22 cellular contexts compared by ENCODE assay signal in genomic region chr6:147510949-147511590, GRCh38. TPM values are rescaled to one million over a fixed set of nuclear protein-coding genes. Genes with fewer than 3 reads are reported as not detected.
DNase-seq lines count a peak whose midpoint lies in the region; ATAC-seq, FAIRE-seq and TF ChIP-seq lines count a peak whose summit lies in the region.
"Had no signal": no experiment of that assay in that cellular context is flagged by ENCODE, and none has a peak within 500 bp of the region (broad histone marks: within the 10 kb centered on the region; RNA-seq: fewer than 3 reads in every experiment).

No MANE protein-coding gene starts in this region.

- H3K9ac ChIP-seq in neural cell (ENCODE audit: low read length), result peak overlapping the region; percentile 76

- TF ChIP-seq RAD21 in A549 (conservative IDR thresholded peaks at IDR 0.05 in 1 of 2, IDR thresholded peaks at IDR 0.05 in 1 of 2), result no peak
- TF ChIP-seq RAD21 in neural cell (conservative IDR thresholded peaks at IDR 0.05), result peak; percentile 27

- no peak for ATAC-seq in A549
- no peak for ATAC-seq in HG02610 (IDR thresholded peaks at IDR 0.05; ENCODE audit: unreplicated experiment)
- ATAC-seq: activated T-cell treated with anti-CD3 and anti-CD28 coated beads, Interleukin-2, amount 50 U/mL, for 72 hours; naive thymus-derived CD8-positive, alpha-beta T cell had no signal

- H3K9me3 ChIP-seq in A549 (no peaks in the 10 kb centered on the region), hepatocyte (ENCODE audit: low read depth) (no peaks in the 10 kb centered on the region), neural cell (ENCODE audit: low read length) (no peaks in the 10 kb centered on the region)

- DNase-seq in A549 (ENCODE audit: low read depth in 1 of 2, low spot score in 1 of 2), result peak in 1 of 2 experiments; percentile 6
- DNase-seq in NCI-H526 (lab: John Stamatoyannopoulos, UW), result peak; percentile 80 to 88
- peak; percentile 18 for DNase-seq in hepatocyte (ENCODE audit: low spot score)
- DNase-seq in T-helper 2 cell, result no peak
- DNase-seq in NCI-H1092 (lab: John Stamatoyannopoulos, UW), result no peak
- no peak for DNase-seq in SHP77 (lab: John Stamatoyannopoulos, UW)
- DNase-seq: activated CD8-positive, alpha-beta memory T cell treated with anti-CD3 and anti-CD28 coated beads for 24 hours; activated T-cell treated with anti-CD3 and anti-CD28 coated beads, Interleukin-2, amount 50 U/mL, for 72 hours; DMS53; naive thymus-derived CD8-positive, alpha-beta T cell; NCI-H1092 treated with DMSO at 0.1 percent for 48 hours; NCI-H524 treated with DMSO at 0.1 percent for 48 hours; SIG-M5 had no signal

- H3K36me3 ChIP-seq in hepatocyte (replicated peaks; ENCODE audit: insufficient read depth, low read depth), result no peaks in the 10 kb centered on the region
- H3K36me3 ChIP-seq in neural cell (ENCODE audit: insufficient read depth, low read length), result no peaks in the 10 kb centered on the region

- TF ChIP-seq CTCF in A549 (IDR thresholded peaks at IDR 0.05) (no peak), hepatocyte (IDR thresholded peaks at IDR 0.05; ENCODE audit: poor library complexity) (no peak), neural cell (IDR thresholded peaks at IDR 0.05; ENCODE audit: poor library complexity, severe bottlenecking) (no peak)

- H3K9me2 ChIP-seq in hepatocyte (replicated peaks; ENCODE audit: insufficient read depth), result no peaks in the 10 kb centered on the region
- no peaks in the 10 kb centered on the region for H3K9me2 ChIP-seq in neural cell (ENCODE audit: insufficient read depth, low read length)

- peaks cover 50% of the 10 kb centered on the region for H3K79me2 ChIP-seq in hepatocyte
- H3K79me2 ChIP-seq in neural cell (replicated peaks; ENCODE audit: insufficient read depth, low read length), result peaks cover 48% of the 10 kb centered on the region

- CTCF ChIA-PET in A549 (lab: Yijun Ruan, JAX), result no interaction called here

- no peak for TF ChIP-seq POLR2A in A549 (IDR thresholded peaks at IDR 0.05; ENCODE audit: low read length)

- H4K20me1 ChIP-seq in hepatocyte (ENCODE audit: insufficient read depth, poor library complexity, severe bottlenecking) (peaks cover 6% of the 10 kb centered on the region), neural cell (ENCODE audit: insufficient read depth) (no peaks in the 10 kb centered on the region)

- H2AFZ ChIP-seq in hepatocyte (no peak overlapping the region), neural cell (ENCODE audit: low read depth, low read length) (no peak overlapping the region)

- 0 out of 3 replicates have a peak, but pooled peaks cover 5% of the 10 kb centered on the region for H3K4me1 ChIP-seq in A549
- H3K4me1 ChIP-seq in hepatocyte (ENCODE audit: insufficient read depth), result peaks cover 14% of the 10 kb centered on the region

- WGBS in A549 (ENCODE audit: missing lambda C conversion rate), result 36% methylated on average over 5 of the region's 5 CpGs
- 55% methylated on average over 5 of the region's 5 CpGs for WGBS in hepatocyte (ENCODE audit: low lambda C conversion rate, missing lambda C conversion rate)

- POLR2A ChIA-PET in A549 (lab: Yijun Ruan, JAX), result no interaction called here

- H3K4me3 ChIP-seq in A549 (no peak overlapping the region), hepatocyte (peak overlapping the region; percentile 90), neural cell (ENCODE audit: low read length) (peak overlapping the region; percentile 87)

- no peak for TF ChIP-seq EP300 in A549 (IDR thresholded peaks at IDR 0.05)
- TF ChIP-seq EP300 in neural cell (conservative IDR thresholded peaks at IDR 0.05; ENCODE audit: poor library complexity, severe bottlenecking), result no peak

- no peaks in the 10 kb centered on the region for H3F3A ChIP-seq in neural cell (ENCODE audit: insufficient read depth, low read length, poor library complexity, severe bottlenecking)

- no peaks in the 10 kb centered on the region for H3K27me3 ChIP-seq in hepatocyte
- peaks cover 13% of the 10 kb centered on the region for H3K27me3 ChIP-seq in neural cell (ENCODE audit: insufficient read depth, low read depth, low read length)

- H3K27ac ChIP-seq in A549, result no peak overlapping the region
- H3K27ac ChIP-seq in hepatocyte, result peak overlapping the region; percentile 44
- H3K27ac ChIP-seq in neural cell (ENCODE audit: low read length), result no peak overlapping the region
- H3K27ac ChIP-seq: C4-2B, coronary artery had no signal

- peak overlapping the region; percentile 96 for H3K4me2 ChIP-seq in A549
- peak overlapping the region; percentile 96 for H3K4me2 ChIP-seq in hepatocyte
- H3K4me2 ChIP-seq in neural cell (ENCODE audit: low read length), result peak overlapping the region; percentile 64

- FAIRE-seq in A549 (lab: Jason Lieb, UNC), result no peak
- FAIRE-seq: A204.1, astrocyte, endothelial cell of umbilical vein, frontal cortex, H1 had no signal

TF ChIP-seq in A549, 52 proteins besides CTCF, POLR2A, EP300 and RAD21:
- no peak for TF ChIP-seq MAZ (IDR thresholded peaks at IDR 0.05; ENCODE audit: borderline replicate concordance, low read depth, low read length)
- no peak for TF ChIP-seq MAFK (IDR thresholded peaks at IDR 0.05; ENCODE audit: partially characterized antibody)
- no peak for TF ChIP-seq HDAC2 (IDR thresholded peaks at IDR 0.05)
- TF ChIP-seq HOXA7 (CRISPR knock-in tag; IDR thresholded peaks at IDR 0.05), result no peak
- TF ChIP-seq ELK1 (IDR thresholded peaks at IDR 0.05; ENCODE audit: low read depth, low read length), result no peak
- TF ChIP-seq ZFP36 (IDR thresholded peaks at IDR 0.05; ENCODE audit: borderline replicate concordance, partially characterized antibody), result no peak
- TF ChIP-seq FOSB (CRISPR knock-in tag; IDR thresholded peaks at IDR 0.05), result no peak
- TF ChIP-seq CBX2 (IDR thresholded peaks at IDR 0.05; ENCODE audit: borderline replicate concordance, low read depth), result no peak
- TF ChIP-seq ATOH8 (CRISPR knock-in tag; IDR thresholded peaks at IDR 0.05; ENCODE audit: low read depth), result no peak
- no peak for TF ChIP-seq CHD4 (IDR thresholded peaks at IDR 0.05; ENCODE audit: borderline replicate concordance)

TF ChIP-seq in neural cell, 6 proteins besides CTCF, POLR2A, EP300 and RAD21:
- TF ChIP-seq POLR2AphosphoS5 (IDR thresholded peaks at IDR 0.05) (no peak), SMC3 (conservative IDR thresholded peaks at IDR 0.05; ENCODE audit: poor library complexity) (no peak), TAF1 (IDR thresholded peaks at IDR 0.05; ENCODE audit: low read depth) (no peak), EZH2 (IDR thresholded peaks at IDR 0.05; ENCODE audit: borderline replicate concordance, insufficient read depth, low read length, poor library complexity, severe bottlenecking) (no peak), MXI1 (conservative IDR thresholded peaks at IDR 0.05; ENCODE audit: poor library complexity, severe bottlenecking) (no peak)
- TF ChIP-seq, protein P1, sequence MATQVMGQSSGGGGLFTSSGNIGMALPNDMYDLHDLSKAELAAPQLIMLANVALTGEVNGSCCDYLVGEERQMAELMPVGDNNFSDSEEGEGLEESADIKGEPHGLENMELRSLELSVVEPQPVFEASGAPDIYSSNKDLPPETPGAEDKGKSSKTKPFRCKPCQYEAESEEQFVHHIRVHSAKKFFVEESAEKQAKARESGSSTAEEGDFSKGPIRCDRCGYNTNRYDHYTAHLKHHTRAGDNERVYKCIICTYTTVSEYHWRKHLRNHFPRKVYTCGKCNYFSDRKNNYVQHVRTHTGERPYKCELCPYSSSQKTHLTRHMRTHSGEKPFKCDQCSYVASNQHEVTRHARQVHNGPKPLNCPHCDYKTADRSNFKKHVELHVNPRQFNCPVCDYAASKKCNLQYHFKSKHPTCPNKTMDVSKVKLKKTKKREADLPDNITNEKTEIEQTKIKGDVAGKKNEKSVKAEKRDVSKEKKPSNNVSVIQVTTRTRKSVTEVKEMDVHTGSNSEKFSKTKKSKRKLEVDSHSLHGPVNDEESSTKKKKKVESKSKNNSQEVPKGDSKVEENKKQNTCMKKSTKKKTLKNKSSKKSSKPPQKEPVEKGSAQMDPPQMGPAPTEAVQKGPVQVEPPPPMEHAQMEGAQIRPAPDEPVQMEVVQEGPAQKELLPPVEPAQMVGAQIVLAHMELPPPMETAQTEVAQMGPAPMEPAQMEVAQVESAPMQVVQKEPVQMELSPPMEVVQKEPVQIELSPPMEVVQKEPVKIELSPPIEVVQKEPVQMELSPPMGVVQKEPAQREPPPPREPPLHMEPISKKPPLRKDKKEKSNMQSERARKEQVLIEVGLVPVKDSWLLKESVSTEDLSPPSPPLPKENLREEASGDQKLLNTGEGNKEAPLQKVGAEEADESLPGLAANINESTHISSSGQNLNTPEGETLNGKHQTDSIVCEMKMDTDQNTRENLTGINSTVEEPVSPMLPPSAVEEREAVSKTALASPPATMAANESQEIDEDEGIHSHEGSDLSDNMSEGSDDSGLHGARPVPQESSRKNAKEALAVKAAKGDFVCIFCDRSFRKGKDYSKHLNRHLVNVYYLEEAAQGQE (IDR thresholded peaks at IDR 0.05; ENCODE audit: borderline replicate concordance), result no peak

RNA-seq across cellular contexts. Expression of gene SAMD5, which starts 2.6 kb away (rescaled TPM):
- polyA plus RNA-seq in A549 (2011; rRNA removed), result 1.5 and 2.0 TPM in 2 replicates
- 0.17 and 0.29 TPM in 2 replicates for polyA plus RNA-seq in A549 (2012; cell fraction: cytosol; rRNA removed)
- 0.10 and 0.21 TPM in 2 replicates for polyA plus RNA-seq in A549 (2012; cell fraction: nucleus; rRNA removed)
- polyA plus RNA-seq in A549 (2017; fragmentation: RNase III; extraction: RNeasy Plus Mini Kit Qiagen cat#74134 plus additional on column Dnase treatment), result 0.67 to 0.91 TPM (median 0.79 TPM) in 3 replicates
- 1.5 and 1.7 TPM in 2 replicates for polyA minus RNA-seq in A549 (2011; rRNA and poly(A)+ RNA removed)
- total RNA-seq in hepatocyte, result 11.2 and 12.6 TPM in 2 replicates
- polyA plus RNA-seq in hepatocyte, result 1.9 and 3.6 TPM in 2 replicates
- 14.1 and 14.5 TPM in 2 replicates for polyA plus RNA-seq in neural cell
- 43.1 and 51.6 TPM in 2 replicates for polyA minus RNA-seq in neural cell
- total RNA-seq: naive thymus-derived CD8-positive, alpha-beta T cell had no signal
- polyA plus RNA-seq: naive thymus-derived CD8-positive, alpha-beta T cell had no signal

Comparison
In these comparisons a context has a peak if more than half of its experiments do, and no peak if none do; other contexts are left out.
1. DNase-seq: peak in NCI-H526 (2 of 2) and hepatocyte (single experiment); none in T-helper 2 cell (0 of 5), NCI-H1092 (single experiment) and SHP77 (0 of 2).
2. Peak in every context shown above with its lines, with median percentiles within 50 percentile points of each other: H3K4me2 ChIP-seq.